ENCODE assay signal across 20 cellular contexts in genomic region chr17:67998466-67998865, GRCh38. TPM values are rescaled to one million over a fixed set of nuclear protein-coding genes. Genes with fewer than 3 reads are reported as not detected.
DNase-seq lines count a peak whose midpoint lies in the region; ATAC-seq and TF ChIP-seq lines count a peak whose summit lies in the region.
"Had no signal": no experiment of that assay in that cellular context is flagged by ENCODE, and none has a peak within 500 bp of the region (broad histone marks: within the 10 kb centered on the region; RNA-seq: fewer than 3 reads in every experiment).

No MANE protein-coding gene starts in this region.

- ATAC-seq in T-helper 17 cell (no peak), HG02884 (IDR thresholded peaks at IDR 0.05; ENCODE audit: unreplicated experiment) (no peak)
- ATAC-seq: HepG2 had no signal

- no peak overlapping the region for H3K27ac Mint-ChIP-seq in T-helper 17 cell

- H3K4me1 Mint-ChIP-seq in T-helper 17 cell = peaks cover 22% of the 10 kb centered on the region

- DNase-seq in EL (peak; percentile 19), M059J (ENCODE audit: low read depth) (peak; percentile 15), fibroblast of villous mesenchyme (ENCODE audit: low read depth) (peak; percentile 66), T-helper 17 cell (no peak)
- DNase-seq in stimulated activated CD8-positive, alpha-beta memory T cell treated with anti-CD3 and anti-CD28 coated beads, Interleukin-4, amount 100 ng/mL, for 48 hours = peak; percentile 18
- no peak for DNase-seq in activated effector memory CD4-positive, alpha-beta T cell treated with anti-CD3 and anti-CD28 coated beads, Interleukin-2, amount 50 U/mL, for 16 hours
- DNase-seq in activated CD4-positive, CD25-positive, alpha-beta regulatory T cell treated with anti-CD3 and anti-CD28 coated beads, Interleukin-2, amount 50 U/mL, for 72 hours = no peak
- DNase-seq: CD8-positive, alpha-beta memory T cell; DMS53; KBM-7; MV-4-11; NCI-H1694 treated with DMSO at 0.1 percent for 48 hours; NCI-H510A treated with DMSO at 0.1 percent for 48 hours; NCI-H774; OCI-M1; SHP77 had no signal

- H3K9me3 ChIP-seq in T-helper 17 cell (ENCODE audit: control insufficient read depth, low read length, poor library complexity, severe bottlenecking) = no peaks in the 10 kb centered on the region

- H3K36me3 Mint-ChIP-seq in T-helper 17 cell (ENCODE audit: low read depth) = peaks cover 3% of the 10 kb centered on the region

- no peak overlapping the region for H3K4me3 Mint-ChIP-seq in T-helper 17 cell

- no peak for TF ChIP-seq CTCF in fibroblast of villous mesenchyme (IDR thresholded peaks at IDR 0.05; ENCODE audit: insufficient read depth, low read depth, low read length)

- no peak overlapping the region for H3K4me3 ChIP-seq in fibroblast of villous mesenchyme (ENCODE audit: low read depth, low read length)
- H3K4me3 ChIP-seq: BLaER1, SK-N-MC had no signal

- peaks cover 14% of the 10 kb centered on the region for H3K27me3 Mint-ChIP-seq in T-helper 17 cell

RNA-seq across cellular contexts. Expression of gene C17orf58, which starts 2.2 kb away (rescaled TPM):
- total RNA-seq in M059J (2014; rRNA removed; shearing (Covaris generic)) = 22.6 and 30.3 TPM in 2 replicates
- total RNA-seq in fibroblast of villous mesenchyme = 10.6 and 12.5 TPM in 2 replicates
- total RNA-seq in T-helper 17 cell = under 1 TPM; 0.37 to 0.55 TPM

RNA-seq across cellular contexts. Expression of gene KPNA2, which starts 37.1 kb away (rescaled TPM):
- 188 and 239 TPM in 2 replicates for total RNA-seq in M059J (2014; rRNA removed; shearing (Covaris generic))
- total RNA-seq in fibroblast of villous mesenchyme (115 and 229 TPM in 2 replicates), T-helper 17 cell (10 to 100 TPM; 65.2 to 83.6 TPM)

Comparison
In these comparisons a context has a peak if more than half of its experiments do, and no peak if none do; other contexts are left out.
1. DNase-seq: peak in EL (single experiment), M059J (single experiment), fibroblast of villous mesenchyme (single experiment) and stimulated activated CD8-positive, alpha-beta memory T cell treated with anti-CD3 and anti-CD28 coated beads, Interleukin-4, amount 100 ng/mL, for 48 hours (single experiment); none in activated effector memory CD4-positive, alpha-beta T cell treated with anti-CD3 and anti-CD28 coated beads, Interleukin-2, amount 50 U/mL, for 16 hours (single experiment), T-helper 17 cell (0 of 3) and activated CD4-positive, CD25-positive, alpha-beta regulatory T cell treated with anti-CD3 and anti-CD28 coated beads, Interleukin-2, amount 50 U/mL, for 72 hours (single experiment).